Comparison of ENCODE assay signal across 1 cellular context in the genomic region with DNA sequence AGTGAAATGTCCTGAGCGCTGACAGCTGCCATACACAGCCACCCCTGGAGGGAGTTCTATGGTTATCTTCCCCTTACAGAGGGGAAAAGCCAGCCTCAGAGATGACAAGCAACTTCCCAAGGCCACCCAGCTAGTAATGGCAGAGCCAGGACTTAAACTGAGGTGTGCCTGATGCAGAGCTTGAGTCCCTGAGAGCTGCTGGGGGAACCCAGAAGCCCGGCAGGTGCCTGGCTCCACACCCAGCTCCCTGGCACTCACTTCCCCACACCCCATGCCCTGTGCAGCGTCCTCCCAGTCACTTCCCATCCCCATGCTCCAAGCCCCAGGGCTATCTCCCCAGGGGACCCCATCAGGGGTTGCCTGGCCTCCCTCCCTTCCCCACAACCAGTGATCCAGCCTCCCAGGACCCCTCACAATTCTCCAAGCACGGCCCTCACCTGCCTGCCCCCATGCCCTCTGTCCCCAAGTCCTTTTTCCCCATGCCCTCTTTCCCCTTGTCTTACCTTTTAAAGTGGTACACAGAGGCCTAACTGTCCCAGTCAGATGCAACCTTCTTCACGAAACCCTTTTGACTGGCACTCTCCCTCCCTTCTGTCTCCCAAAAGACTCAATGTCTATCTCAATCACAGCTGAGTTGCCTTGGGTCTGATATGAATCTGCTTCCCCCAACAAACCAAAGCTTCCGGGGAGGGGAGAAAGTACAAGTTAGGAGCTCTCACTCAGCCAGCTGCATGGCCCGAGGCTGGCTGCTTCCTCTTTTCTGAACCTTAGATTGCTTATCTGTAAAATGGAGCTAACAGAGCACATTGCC.
TF ChIP-seq lines count a peak whose summit lies in the region.

No MANE protein-coding gene starts in this region.

TF ChIP-seq in WTC11, 78 proteins besides CTCF, POLR2A, EP300 and RAD21 (continued from another document):
- no peak for TF ChIP-seq ESRRA (CRISPR knock-in tag; IDR thresholded peaks at IDR 0.05; ENCODE audit: borderline replicate concordance)
